In genomic region chr11:73647459-73648100, GRCh38 we compare ENCODE assay signal across 8 cellular contexts. TPM values are rescaled to one million over a fixed set of nuclear protein-coding genes. Genes with fewer than 3 reads are reported as not detected.
DNase-seq lines count a peak whose midpoint lies in the region; ATAC-seq and TF ChIP-seq lines count a peak whose summit lies in the region.

No MANE protein-coding gene starts in this region.

- H3K36me3 ChIP-seq in Loucy (ENCODE audit: insufficient read depth, low read length): no peaks in the 10 kb centered on the region
- H3K36me3 ChIP-seq in gastroesophageal sphincter: no peaks in the 10 kb centered on the region

- no peaks in the 10 kb centered on the region for H3K9me3 Mint-ChIP-seq in CD4-positive, alpha-beta T cell

- H3K9me3 ChIP-seq in CD4-positive, alpha-beta T cell (ENCODE audit: control insufficient read depth, low read length): no peaks in the 10 kb centered on the region
- H3K9me3 ChIP-seq in Loucy (ENCODE audit: insufficient read depth, low read depth, low read length): no peaks in the 10 kb centered on the region
- H3K9me3 ChIP-seq in gastroesophageal sphincter: no peaks in the 10 kb centered on the region

- no peaks in the 10 kb centered on the region for H3F3A ChIP-seq in Loucy (ENCODE audit: low read depth)

- peaks cover 29% of the 10 kb centered on the region for H3K36me3 Mint-ChIP-seq in CD4-positive, alpha-beta T cell (ENCODE audit: low read depth)

- TF ChIP-seq POLR2A in gastroesophageal sphincter (IDR thresholded peaks at IDR 0.05): no peak

- H3K9me2 ChIP-seq in Loucy (replicated peaks; ENCODE audit: low read depth, low read length): no peaks in the 10 kb centered on the region

- peak overlapping the region; percentile 45 for H3K4me2 ChIP-seq in Loucy (ENCODE audit: low read depth, low read length, poor library complexity, severe bottlenecking)

- peak; percentile 96 for ATAC-seq in CD4-positive, alpha-beta T cell (ENCODE audit: poor library complexity)
- ATAC-seq in GM21529 (IDR thresholded peaks at IDR 0.05; ENCODE audit: unreplicated experiment): peak; percentile 91
- peak; percentile 97 for ATAC-seq in gastroesophageal sphincter

- TF ChIP-seq CTCF in CD4-positive, alpha-beta T cell (IDR thresholded peaks at IDR 0.05): no peak
- TF ChIP-seq CTCF in Loucy (conservative IDR thresholded peaks at IDR 0.05; ENCODE audit: low read length) (no peak), gastroesophageal sphincter (IDR thresholded peaks at IDR 0.05) (no peak)

- H2AFZ ChIP-seq in Loucy (ENCODE audit: low read length): peak overlapping the region; percentile 64; the same call in 1 of the 2 replicates

- CTCF ChIA-PET in CD4-positive, alpha-beta T cell (lab: Charles Lee): interaction anchor here (1.1 to 3.0 kb wide), 3 partner anchors 13 to 49 kb away, joined by 4 to 15 read pairs (median 12); no protein-coding TSS in a partner anchor

- intact Hi-C loops in CD4-positive, alpha-beta T cell (cut with DNase I, micrococcal nuclease): loop anchor here (1.0 to 10.0 kb wide), 4 partner anchors 49 to 1423 kb away; partner anchors contain the start of genes FAM168A (in 2 of the 2), COA4 (in 1 of the 2), INPPL1 (in 1 of the 2) and PAAF1 (in 1 of the 2)

- H3K4me1 ChIP-seq in Loucy (ENCODE audit: insufficient read depth, low read length, poor library complexity, severe bottlenecking) (no peaks in the 10 kb centered on the region), gastroesophageal sphincter (peaks cover 0 to 27% (median 0%) of the 10 kb centered on the region in 3 donors)

- no peak for TF ChIP-seq EP300 in gastroesophageal sphincter (IDR thresholded peaks at IDR 0.05)

- peak; percentile 90 to 96 (median 92) for DNase-seq in CD4-positive, alpha-beta T cell
- DNase-seq in SHP77 treated with DMSO at 0.1 percent for 48 hours (lab: John Stamatoyannopoulos, UW) (peak; percentile 97), occipital lobe (lab: John Stamatoyannopoulos, UW) (peak; percentile 88), substantia nigra (lab: John Stamatoyannopoulos, UW) (peak; percentile 47 to 98 (median 94))
- peak; percentile 95 for DNase-seq in activated naive CD4-positive, alpha-beta T cell treated with Interleukin-2 at 50 U/mL for 16 hours

- no peak overlapping the region for H3K9ac ChIP-seq in Loucy (ENCODE audit: low read depth, low read length, poor library complexity, severe bottlenecking)

- H3K4me1 Mint-ChIP-seq in CD4-positive, alpha-beta T cell (ENCODE audit: low read depth): peaks cover 28% of the 10 kb centered on the region

- 37 to 40% methylated on average over 1 to 2 of the region's 23 CpGs for WGBS in gastroesophageal sphincter (ENCODE audit: low coverage in 1 of 2), 2 donors

- H3K4me3 ChIP-seq in Loucy (ENCODE audit: low read length, poor library complexity, severe bottlenecking) (peak overlapping the region; percentile 52), gastroesophageal sphincter (peak overlapping the region; percentile 16 to 44)

- POLR2A ChIA-PET in CD4-positive, alpha-beta T cell (lab: Charles Lee): interaction anchor here (0.6 to 2.3 kb wide), 12 partner anchors 10 to 1424 kb away, joined by 3 to 18 read pairs (median 3); partner anchors contain the start of gene FAM168A

- peak overlapping the region; percentile 90 for H3K4me3 Mint-ChIP-seq in CD4-positive, alpha-beta T cell

- H3K27me3 Mint-ChIP-seq in CD4-positive, alpha-beta T cell: no peaks in the 10 kb centered on the region

- H3K27ac ChIP-seq in CD4-positive, alpha-beta T cell (ENCODE audit: low read depth, low read length): peak overlapping the region; percentile 34
- H3K27ac ChIP-seq in gastroesophageal sphincter (peak overlapping the region in 3 of 4 donors; percentile 12 to 66 (median 44)), substantia nigra (ENCODE audit: low read depth, low read length, poor library complexity, severe bottlenecking) (peak overlapping the region; percentile 97)

- H3K79me2 ChIP-seq in Loucy (ENCODE audit: insufficient read depth, low read length): no peaks in the 10 kb centered on the region

- H3K27me3 ChIP-seq in CD4-positive, alpha-beta T cell (ENCODE audit: control insufficient read depth, insufficient read depth, low read length): no peaks in the 10 kb centered on the region
- H3K27me3 ChIP-seq in Loucy (ENCODE audit: insufficient read depth, low read length, poor library complexity, severe bottlenecking) (no peaks in the 10 kb centered on the region), gastroesophageal sphincter (peaks cover 7% of the 10 kb centered on the region)

- H3K27ac Mint-ChIP-seq in CD4-positive, alpha-beta T cell: peak overlapping the region; percentile 91

- H4K20me1 ChIP-seq in Loucy (ENCODE audit: insufficient read depth, low read length, poor library complexity, severe bottlenecking): no peaks in the 10 kb centered on the region

RNA-seq across cellular contexts. Expression of gene PLEKHB1, which starts 1.2 kb away (rescaled TPM):
- total RNA-seq in CD4-positive, alpha-beta T cell: 10 to 100 TPM; 30.8 to 34.6 TPM
- 10 to 100 TPM; 13.3 to 49.3 (median 37.6) TPM for total RNA-seq in gastroesophageal sphincter
- 4.1 TPM for total RNA-seq in occipital lobe

RNA-seq across cellular contexts. Expression of gene FAM168A, which starts 49.7 kb away (rescaled TPM):
- total RNA-seq in CD4-positive, alpha-beta T cell: 10 to 100 TPM; 17.9 to 19.4 TPM
- total RNA-seq in gastroesophageal sphincter (10 to 100 TPM; 27.5 to 51.8 (median 42.0) TPM), occipital lobe (70.3 TPM)

Comparison
In these comparisons a context has a peak if more than half of its experiments do, and no peak if none do; other contexts are left out.
1. Peak in every context shown above with its lines: DNase-seq, ATAC-seq, H3K4me3 ChIP-seq and H3K27ac ChIP-seq.
2. H3K27ac ChIP-seq: peak in every context shown above with its lines; median percentile 97 in substantia nigra; 44 in gastroesophageal sphincter; 34 in CD4-positive, alpha-beta T cell.